In genomic region chr10:77794256-77795142, GRCh38 we compare ENCODE assay signal across 28 cellular contexts.
"Had no signal": no experiment of that assay in that cellular context is flagged by ENCODE, and none has a peak within 500 bp of the region (broad histone marks: within the 10 kb centered on the region; RNA-seq: fewer than 3 reads in every experiment).

No MANE protein-coding gene starts in this region.

- H3K27ac ChIP-seq: breast epithelium, Peyer's patch had no signal

- H3K36me3 Mint-ChIP-seq: activated CD8-positive, alpha-beta memory T cell treated with anti-CD3 and anti-CD28 coated beads, Interleukin-2, amount 10 ng/mL, durations not matched to agents 7 days and 5 days had no signal

- ATAC-seq: activated CD8-positive, alpha-beta memory T cell treated with anti-CD3 and anti-CD28 coated beads, Interleukin-2, amount 10 ng/mL, durations not matched to agents 7 days and 5 days; activated T-cell treated with anti-CD3 and anti-CD28 coated beads, Interleukin-2, amount 50 U/mL, for 4 hours; activated T-helper 17 cell treated with anti-CD3 and anti-CD28 coated beads, Interleukin-2, amount 50 U/mL, for 72 hours had no signal

- H3K9me3 ChIP-seq: adrenal gland, breast epithelium, Peyer's patch had no signal

- H3K4me3 Mint-ChIP-seq: activated B cell treated with CpG ODN at 0.5 μM for 24 hours; activated CD4-positive, alpha-beta T cell treated with anti-CD3 and anti-CD28 coated beads, Interleukin-2, amount 10 ng/mL, durations not matched to agents 24 days and 14 days; activated CD8-positive, alpha-beta memory T cell treated with anti-CD3 and anti-CD28 coated beads, Interleukin-2, amount 10 ng/mL, durations not matched to agents 7 days and 5 days; activated naive CD8-positive, alpha-beta T cell treated with anti-CD3 and anti-CD28 coated beads, Interleukin-2, amount 10 ng/mL, durations not matched to agents 7 days and 5 days; activated T-cell treated with anti-CD3 and anti-CD28 coated beads, Interleukin-2, amount 50 U/mL, for 4 hours; activated T-helper 17 cell treated with anti-CD3 and anti-CD28 coated beads, Interleukin-2, amount 50 U/mL, for 72 hours had no signal

- H3K4me3 ChIP-seq: adrenal gland, breast epithelium, Peyer's patch had no signal

- H3K27ac Mint-ChIP-seq: activated B cell treated with CpG ODN at 0.5 μM for 24 hours; activated CD4-positive, alpha-beta T cell treated with anti-CD3 and anti-CD28 coated beads, Interleukin-2, amount 10 ng/mL, durations not matched to agents 24 days and 14 days; activated CD8-positive, alpha-beta memory T cell treated with anti-CD3 and anti-CD28 coated beads, Interleukin-2, amount 10 ng/mL, durations not matched to agents 7 days and 5 days; activated naive CD8-positive, alpha-beta T cell treated with anti-CD3 and anti-CD28 coated beads, Interleukin-2, amount 10 ng/mL, durations not matched to agents 7 days and 5 days; activated T-helper 17 cell treated with anti-CD3 and anti-CD28 coated beads, Interleukin-2, amount 50 U/mL, for 72 hours had no signal

- DNase-seq: activated B cell treated with CpG ODN at 0.5 μM for 24 hours; activated CD4-positive, alpha-beta T cell treated with anti-CD3 and anti-CD28 coated beads for 1 hour; activated CD4-positive, alpha-beta T cell treated with anti-CD3 and anti-CD28 coated beads, Interleukin-2, amount 10 ng/mL, durations not matched to agents 24 days and 14 days; activated CD4-positive, alpha-beta T cell treated with anti-CD3 and anti-CD28 coated beads, Interleukin-2, amount 50 U/mL, for 48 hours; activated CD8-positive, alpha-beta memory T cell treated with anti-CD3 and anti-CD28 coated beads, Interleukin-2, amount 10 ng/mL, durations not matched to agents 7 days and 5 days; activated naive CD4-positive, alpha-beta T cell treated with anti-CD3 and anti-CD28 coated beads, Interleukin-2, amount 50 U/mL, for 16 hours; activated naive CD8-positive, alpha-beta T cell treated with anti-CD3 and anti-CD28 coated beads, Interleukin-2, amount 10 ng/mL, durations not matched to agents 7 days and 5 days; activated T-cell treated with anti-CD3 and anti-CD28 coated beads, Interleukin-2, amount 50 U/mL, for 4 hours; adrenal gland; central memory CD4-positive, alpha-beta T cell; KG1; NCI-H1048; NCI-H1417 treated with DMSO at 0.1 percent for 48 hours; NCI-H1694; NCI-H2029; NCI-H2107; NCI-H2171 treated with DMSO at 0.1 percent for 48 hours; NCI-H226; NCI-H510A; NCI-H526 treated with DMSO at 0.1 percent for 48 hours; NCI-H82; Peyer's patch; SHP77 treated with DMSO at 0.1 percent for 48 hours; T-helper 2 cell; T1000 had no signal

- H3K27me3 Mint-ChIP-seq: activated B cell treated with CpG ODN at 0.5 μM for 24 hours; activated CD4-positive, alpha-beta T cell treated with anti-CD3 and anti-CD28 coated beads, Interleukin-2, amount 10 ng/mL, durations not matched to agents 24 days and 14 days had no signal

- FAIRE-seq: TTC549 had no signal

- H3K4me1 ChIP-seq: breast epithelium, Peyer's patch had no signal

- H3K4me1 Mint-ChIP-seq: activated B cell treated with CpG ODN at 0.5 μM for 24 hours had no signal
